11 cellular contexts compared by ENCODE assay signal in genomic region chr19:48629599-48630288, GRCh38. TPM values are rescaled to one million over a fixed set of nuclear protein-coding genes. Genes with fewer than 3 reads are reported as not detected.
DNase-seq lines count a peak whose midpoint lies in the region; ATAC-seq and TF ChIP-seq lines count a peak whose summit lies in the region.
"Had no signal": no experiment of that assay in that cellular context is flagged by ENCODE, and none has a peak within 500 bp of the region (broad histone marks: within the 10 kb centered on the region; RNA-seq: fewer than 3 reads in every experiment).

No MANE protein-coding gene starts in this region.

- H3K27me3 ChIP-seq in esophagus (ENCODE audit: control insufficient read depth in 1 of 2, insufficient read depth in 2 of 2, low read length in 2 of 2) (no peaks in the 10 kb centered on the region), neuronal stem cell (ENCODE audit: control insufficient read depth in 3 of 3, insufficient read depth in 3 of 3, low read depth in 1 of 3, low read length in 3 of 3) (no peaks in the 10 kb centered on the region)

- peak overlapping the region; percentile 69 for H3K4me2 ChIP-seq in neuronal stem cell (ENCODE audit: insufficient read depth, low read length, poor library complexity, severe bottlenecking)

- H3K23ac ChIP-seq in neuronal stem cell (ENCODE audit: low read depth, low read length, poor library complexity) = peak overlapping the region; percentile 98

- H2AK5ac ChIP-seq in neuronal stem cell (ENCODE audit: low read depth, low read length) = peak overlapping the region; percentile 97

- peak overlapping the region; percentile 86 for H3K18ac ChIP-seq in neuronal stem cell (ENCODE audit: low read length)

- H2BK5ac ChIP-seq in neuronal stem cell (ENCODE audit: low read length) = peak overlapping the region; percentile 93

- H2BK15ac ChIP-seq in neuronal stem cell (ENCODE audit: low read length) = peak overlapping the region; percentile 95

- no peak overlapping the region for H3K4me3 ChIP-seq in esophagus (ENCODE audit: low read depth in 1 of 2, low read length in 2 of 2)
- H3K4me3 ChIP-seq in neuronal stem cell (ENCODE audit: low read length in 2 of 2) = peak overlapping the region in 1 of 2 donors; percentile 33

- H4K8ac ChIP-seq in neuronal stem cell (ENCODE audit: low read depth, low read length) = no peak overlapping the region

- peak overlapping the region; percentile 64 for H3K9ac ChIP-seq in neuronal stem cell (ENCODE audit: low read depth, low read length, poor library complexity)

- H2BK12ac ChIP-seq in neuronal stem cell (ENCODE audit: low read length) = peak overlapping the region; percentile 33

- no peak for TF ChIP-seq CTCF in GM10266 (IDR thresholded peaks at IDR 0.05; ENCODE audit: control insufficient read depth, insufficient read depth, low read depth, missing control alignments)

- DNase-seq in COLO668 (lab: John Stamatoyannopoulos, UW; ENCODE audit: unreplicated experiment) = peak; percentile 11
- peak; percentile 13 for DNase-seq in NCI-H526 treated with DMSO at 0.1 percent for 48 hours (lab: John Stamatoyannopoulos, UW)
- peak; percentile 83 for DNase-seq in neuronal stem cell (ENCODE audit: low spot score)
- DNase-seq in SIG-M5 (lab: John Stamatoyannopoulos, UW) = no peak
- DNase-seq in GM10266 (ENCODE audit: extremely low spot score) = no peak
- DNase-seq: activated T-cell treated with anti-CD3 and anti-CD28 coated beads, Interleukin-2, amount 50 U/mL, for 72 hours; KBM-7 had no signal

- ATAC-seq in HG03135 (IDR thresholded peaks at IDR 0.05; ENCODE audit: unreplicated experiment) (no peak), HG03354 (IDR thresholded peaks at IDR 0.05; ENCODE audit: poor library complexity, severe bottlenecking, unreplicated experiment) (no peak)
- ATAC-seq: activated T-cell treated with anti-CD3 and anti-CD28 coated beads, Interleukin-2, amount 50 U/mL, for 72 hours; naive thymus-derived CD4-positive, alpha-beta T cell had no signal

- peak overlapping the region; percentile 22 to 66 for H3K27ac ChIP-seq in esophagus (ENCODE audit: low read depth in 2 of 2, low read length in 1 of 2)
- peak overlapping the region; percentile 67 for H3K27ac ChIP-seq in neuronal stem cell (replicated peaks; ENCODE audit: low read length)

- peak overlapping the region; percentile 84 for H2BK120ac ChIP-seq in neuronal stem cell (ENCODE audit: low read depth, low read length)

- H3K9me3 ChIP-seq in esophagus (ENCODE audit: control insufficient read depth in 2 of 2, insufficient read depth in 1 of 2, low read depth in 1 of 2, low read length in 1 of 2) = no peaks in the 10 kb centered on the region
- H3K9me3 ChIP-seq in neuronal stem cell (replicated peaks in 1 of 2; ENCODE audit: control insufficient read depth in 2 of 2, insufficient read depth in 1 of 2, low read depth in 1 of 2, low read length in 2 of 2) = no peaks in the 10 kb centered on the region

- H3K79me1 ChIP-seq in neuronal stem cell (ENCODE audit: low read depth, low read length) = peaks cover 3% of the 10 kb centered on the region

- H4K91ac ChIP-seq in neuronal stem cell (ENCODE audit: low read depth, low read length, poor library complexity) = no peak overlapping the region

- H3K4me1 ChIP-seq in esophagus (ENCODE audit: control insufficient read depth in 2 of 2, insufficient read depth in 2 of 2, low read length in 1 of 2) (peaks cover 0 to 19% of the 10 kb centered on the region in 2 donors), neuronal stem cell (ENCODE audit: control insufficient read depth in 2 of 2, insufficient read depth in 1 of 2, low read depth in 1 of 2, low read length in 2 of 2) (peaks cover 26 to 32% of the 10 kb centered on the region in 2 donors)

- peaks cover 0 to 9% of the 10 kb centered on the region in 2 donors for H3K36me3 ChIP-seq in esophagus (ENCODE audit: control insufficient read depth in 2 of 2, insufficient read depth in 2 of 2, low read length in 1 of 2)
- peaks cover 9 to 45% of the 10 kb centered on the region in 2 donors for H3K36me3 ChIP-seq in neuronal stem cell (replicated peaks in 1 of 2; ENCODE audit: control insufficient read depth in 2 of 2, insufficient read depth in 2 of 2, low read length in 2 of 2)

- H3K4ac ChIP-seq in neuronal stem cell (ENCODE audit: low read length) = peak overlapping the region; percentile 2

- no peak overlapping the region for H2AFZ ChIP-seq in neuronal stem cell (ENCODE audit: low read length)

- no peak overlapping the region for H3K14ac ChIP-seq in neuronal stem cell (ENCODE audit: low read length)

- 60 to 67% methylated on average over 46 of the region's 46 CpGs for WGBS in esophagus, 2 donors
- no CpG with 5 or more reads among the region's 46 CpGs for WGBS in neuronal stem cell (ENCODE audit: extremely low coverage in 2 of 2, insufficient read length in 2 of 2, insufficient replicate concordance in 1 of 2), 2 donors

RNA-seq across cellular contexts. Expression of gene DBP, which starts 7.4 kb away (rescaled TPM):
- 10 to 100 TPM in 1 of 2 donors, 1 to 10 TPM in 1; 8.9 to 13.3 TPM for polyA plus RNA-seq in esophagus
- 17.9 TPM for polyA plus RNA-seq in neuronal stem cell (2013, experiment 1 of 2)
- polyA plus RNA-seq in neuronal stem cell (2013, experiment 2 of 2) = 16.7 TPM

RNA-seq across cellular contexts. Expression of gene SPHK2, which starts 10.4 kb away (rescaled TPM):
- polyA plus RNA-seq in esophagus = 10 to 100 TPM in 1 of 2 donors, 1 to 10 TPM in 1; 9.0 to 15.5 TPM
- 25.6 TPM for polyA plus RNA-seq in neuronal stem cell (2013, experiment 1 of 2)
- polyA plus RNA-seq in neuronal stem cell (2013, experiment 2 of 2) = 23.7 TPM

RNA-seq across cellular contexts. Expression of gene RPL18, which starts 10.8 kb away (rescaled TPM):
- polyA plus RNA-seq in esophagus = 1,000 to 10,000 TPM; 2,667 to 2,860 TPM
- 2,801 TPM for polyA plus RNA-seq in neuronal stem cell (2013, experiment 1 of 2)
- polyA plus RNA-seq in neuronal stem cell (2013, experiment 2 of 2) = 2,729 TPM

RNA-seq across cellular contexts. Expression of gene FAM83E, which starts 14.9 kb away (rescaled TPM):
- 10 to 100 TPM in 1 of 2 donors, 1 to 10 TPM in 1; 6.5 to 26.7 TPM for polyA plus RNA-seq in esophagus
- polyA plus RNA-seq in neuronal stem cell (2013, experiment 1 of 2) = 0.08 TPM
- 0.15 TPM for polyA plus RNA-seq in neuronal stem cell (2013, experiment 2 of 2)

RNA-seq across cellular contexts. Expression of gene CA11, which starts 16.2 kb away (rescaled TPM):
- polyA plus RNA-seq in esophagus = 10 to 100 TPM in 1 of 2 donors, 1 to 10 TPM in 1; 6.8 to 12.7 TPM
- polyA plus RNA-seq in neuronal stem cell (2013, experiment 1 of 2) = 117 TPM
- polyA plus RNA-seq in neuronal stem cell (2013, experiment 2 of 2) = 126 TPM

Comparison
In these comparisons a context has a peak if more than half of its experiments do, and no peak if none do; other contexts are left out.
1. DNase-seq: peak in COLO668 (single experiment), NCI-H526 treated with DMSO at 0.1 percent for 48 hours (single experiment) and neuronal stem cell (single experiment); none in SIG-M5 (single experiment) and GM10266 (single experiment).